Comparison of ENCODE assay signal across 9 cellular contexts in genomic region chr17:49880291-49881053, GRCh38. TPM values are rescaled to one million over a fixed set of nuclear protein-coding genes. Genes with fewer than 3 reads are reported as not detected.
DNase-seq lines count a peak whose midpoint lies in the region; ATAC-seq, FAIRE-seq and TF ChIP-seq lines count a peak whose summit lies in the region.
"Had no signal": no experiment of that assay in that cellular context is flagged by ENCODE, and none has a peak within 500 bp of the region (broad histone marks: within the 10 kb centered on the region; RNA-seq: fewer than 3 reads in every experiment).

No MANE protein-coding gene starts in this region.

- DNase-seq in COR-L47 (lab: John Stamatoyannopoulos, UW) (peak; percentile 66), H54 (ENCODE audit: insufficient read length, low spot score) (peak; percentile 98), NCI-H226 (peak; percentile 63), cerebellum (ENCODE audit: low spot score) (peak; percentile 80), left kidney (ENCODE audit: low read depth, low spot score) (peak; percentile 91)
- DNase-seq in activated CD4-positive, alpha-beta T cell treated with anti-CD3 and anti-CD28 coated beads for 4 hours = peak; percentile 64 to 65
- DNase-seq in stimulated activated CD4-positive, alpha-beta T cell treated with anti-CD3 and anti-CD28 coated beads, Interleukin-4, amount 100 ng/mL, for 24 hours = peak; percentile 77

- TF ChIP-seq POLR2A in H54 (IDR thresholded peaks at IDR 0.05; ENCODE audit: low read depth, low read length) = no peak

- ATAC-seq in GM18520 (IDR thresholded peaks at IDR 0.05; ENCODE audit: unreplicated experiment) = no peak

- no peak for FAIRE-seq in H54 (lab: Jason Lieb, UNC)

RNA-seq across cellular contexts. Expression of gene TAC4, which starts 32.6 kb away (rescaled TPM):
- total RNA-seq in cerebellum = not detected
- total RNA-seq: T-helper 2 cell treated with Interferon-gamma antibody and Interleukin-4, amounts not matched to agents 100 ng/mL and 5 ng/mL, for 36 hours had no signal
